Comparison of ENCODE assay signal across 20 cellular contexts in genomic region chr5:116864157-116864837, GRCh38.
DNase-seq lines count a peak whose midpoint lies in the region; ATAC-seq, FAIRE-seq and TF ChIP-seq lines count a peak whose summit lies in the region.
"Had no signal": no experiment of that assay in that cellular context is flagged by ENCODE, and none has a peak within 500 bp of the region (broad histone marks: within the 10 kb centered on the region; RNA-seq: fewer than 3 reads in every experiment).

No MANE protein-coding gene starts in this region.

- H3K4me1 ChIP-seq in astrocyte (ENCODE audit: insufficient read depth, low read length) (no peaks in the 10 kb centered on the region), ascending aorta (no peaks in the 10 kb centered on the region)
- no peaks in the 10 kb centered on the region for H3K4me1 ChIP-seq in CD4-positive, alpha-beta memory T cell (ENCODE audit: insufficient read depth, low read length)
- H3K4me1 ChIP-seq: foreskin keratinocyte, lower lobe of right lung, pancreas, uterus had no signal

- peaks cover 13% of the 10 kb centered on the region for H3K4me1 Mint-ChIP-seq in astrocyte (ENCODE audit: low read depth, unreplicated experiment)
- H3K4me1 Mint-ChIP-seq in CD4-positive, alpha-beta memory T cell: no peaks in the 10 kb centered on the region
- H3K4me1 Mint-ChIP-seq: T-cell had no signal

- H3K4me3 Mint-ChIP-seq in astrocyte (ENCODE audit: unreplicated experiment): no peak overlapping the region
- H3K4me3 Mint-ChIP-seq in CD4-positive, alpha-beta memory T cell: no peak overlapping the region
- H3K4me3 Mint-ChIP-seq: T-cell had no signal

- peak; percentile 16 for DNase-seq in Ammon's horn (ENCODE audit: low spot score)
- peak; percentile 1 for DNase-seq in astrocyte (ENCODE audit: low read depth)
- no peak for DNase-seq in left lobe of liver (ENCODE audit: low spot score)
- no peak for DNase-seq in CD4-positive, alpha-beta memory T cell
- DNase-seq in ascending aorta (ENCODE audit: low spot score in 2 of 2): no peak
- DNase-seq in NCI-H1417 treated with DMSO at 0.1 percent for 48 hours (lab: John Stamatoyannopoulos, UW): no peak
- DNase-seq: activated T-cell treated with anti-CD3 and anti-CD28 coated beads, Interleukin-2, amount 50 U/mL, for 48 hours; amniotic stem cell; effector CD4-positive, alpha-beta T cell; foreskin keratinocyte; GM23248; lower lobe of right lung; NCI-H1694; pancreas; stimulated activated CD4-positive, alpha-beta T cell treated with anti-CD3 and anti-CD28 coated beads, Interleukin-1b, Interleukin-23, amount 100 ng/mL, for 48 hours; T-cell; uterus had no signal

- H3K27me3 ChIP-seq in astrocyte (ENCODE audit: insufficient read depth, low read length) (no peaks in the 10 kb centered on the region), ascending aorta (no peaks in the 10 kb centered on the region)
- no peaks in the 10 kb centered on the region for H3K27me3 ChIP-seq in CD4-positive, alpha-beta memory T cell (ENCODE audit: insufficient read depth, low read length)
- H3K27me3 ChIP-seq: pancreas, uterus had no signal

- peak; percentile 53 for ATAC-seq in HG03442 (IDR thresholded peaks at IDR 0.05; ENCODE audit: unreplicated experiment)
- peak; percentile 92 for ATAC-seq in left lobe of liver
- ATAC-seq in HG02884 (IDR thresholded peaks at IDR 0.05; ENCODE audit: unreplicated experiment): no peak
- ATAC-seq: foreskin keratinocyte, lower lobe of right lung, pancreas, T-cell had no signal

- CTCF ChIA-PET in CD4-positive, alpha-beta memory T cell (lab: Charles Lee; ENCODE audit: partially characterized antibody): no interaction called here

- H3K4me3 ChIP-seq in astrocyte (ENCODE audit: insufficient read depth, low read depth, low read length) (no peak overlapping the region), ascending aorta (no peak overlapping the region)
- H3K4me3 ChIP-seq in CD4-positive, alpha-beta memory T cell (ENCODE audit: low read length in 2 of 2): no peak overlapping the region
- H3K4me3 ChIP-seq: GM23248, lower lobe of right lung, pancreas, uterus had no signal

- no peaks in the 10 kb centered on the region for H4K20me1 ChIP-seq in astrocyte (ENCODE audit: insufficient read depth, low read length)

- no peak overlapping the region for H3K4me2 ChIP-seq in astrocyte (ENCODE audit: low read length)

- H3K9me3 Mint-ChIP-seq in astrocyte (ENCODE audit: unreplicated experiment): no peaks in the 10 kb centered on the region
- peaks cover 0 to 5% (median 0%) of the 10 kb centered on the region in 8 donors for H3K9me3 Mint-ChIP-seq in CD4-positive, alpha-beta memory T cell

- no peaks in the 10 kb centered on the region for H3K9me3 ChIP-seq in astrocyte (ENCODE audit: insufficient read depth, low read depth, low read length)
- H3K9me3 ChIP-seq in CD4-positive, alpha-beta memory T cell (ENCODE audit: control insufficient read depth in 1 of 2, low read length in 2 of 2): no peaks in the 10 kb centered on the region
- H3K9me3 ChIP-seq in ascending aorta: no peaks in the 10 kb centered on the region
- H3K9me3 ChIP-seq: lower lobe of right lung, pancreas, uterus had no signal

- H3K79me2 ChIP-seq in astrocyte (ENCODE audit: insufficient read depth, low read length): no peaks in the 10 kb centered on the region

- H3K36me3 ChIP-seq in astrocyte (ENCODE audit: insufficient read depth, low read length) (no peaks in the 10 kb centered on the region), ascending aorta (no peaks in the 10 kb centered on the region)
- no peaks in the 10 kb centered on the region for H3K36me3 ChIP-seq in CD4-positive, alpha-beta memory T cell (ENCODE audit: insufficient read depth, low read length)
- H3K36me3 ChIP-seq: lower lobe of right lung, pancreas, uterus had no signal

- no peak overlapping the region for H3K9ac ChIP-seq in astrocyte (ENCODE audit: low read length)
- H3K9ac ChIP-seq: GM23248 had no signal

- POLR2A ChIA-PET in CD4-positive, alpha-beta memory T cell (lab: Charles Lee; ENCODE audit: partially characterized antibody): no interaction called here

- H2AFZ ChIP-seq in astrocyte (ENCODE audit: low read depth, low read length): no peak overlapping the region
- H2AFZ ChIP-seq: GM23248 had no signal

- FAIRE-seq in astrocyte (lab: Jason Lieb, UNC): no peak
- FAIRE-seq: D721Med, pancreas had no signal

- no peak overlapping the region for H3K27ac Mint-ChIP-seq in astrocyte (ENCODE audit: unreplicated experiment)
- no peak overlapping the region for H3K27ac Mint-ChIP-seq in CD4-positive, alpha-beta memory T cell
- H3K27ac Mint-ChIP-seq: T-cell had no signal

- H3K27ac ChIP-seq in astrocyte (ENCODE audit: low read depth, low read length) (no peak overlapping the region), ascending aorta (no peak overlapping the region)
- H3K27ac ChIP-seq in CD4-positive, alpha-beta memory T cell (ENCODE audit: low read depth, low read length): no peak overlapping the region
- H3K27ac ChIP-seq: foreskin keratinocyte, GM23248, lower lobe of right lung, pancreas, uterus had no signal

- H3K36me3 Mint-ChIP-seq in astrocyte (ENCODE audit: low read depth, unreplicated experiment): no peaks in the 10 kb centered on the region
- H3K36me3 Mint-ChIP-seq in CD4-positive, alpha-beta memory T cell: no peaks in the 10 kb centered on the region
- H3K36me3 Mint-ChIP-seq: T-cell had no signal

- peaks cover 3% of the 10 kb centered on the region for H3K27me3 Mint-ChIP-seq in astrocyte (ENCODE audit: low read depth, unreplicated experiment)
- H3K27me3 Mint-ChIP-seq in CD4-positive, alpha-beta memory T cell: peaks cover 0 to 2% of the 10 kb centered on the region in 2 donors

- TF ChIP-seq CTCF in astrocyte (IDR thresholded peaks at IDR 0.05; ENCODE audit: insufficient read depth, low read depth, low read length): no peak
- TF ChIP-seq CTCF in ascending aorta (IDR thresholded peaks at IDR 0.05): no peak

- intact Hi-C loops in CD4-positive, alpha-beta memory T cell (cut with micrococcal nuclease): no loop called here
- intact Hi-C loops in ascending aorta (cut with DNase I): no loop called here

Comparison
In these comparisons a context has a peak if more than half of its experiments do, and no peak if none do; other contexts are left out.
1. DNase-seq: peak in Ammon's horn (single experiment) and astrocyte (single experiment); none in left lobe of liver (single experiment), CD4-positive, alpha-beta memory T cell (0 of 5), ascending aorta (0 of 2) and NCI-H1417 treated with DMSO at 0.1 percent for 48 hours (single experiment).